1 cellular context compared by ENCODE assay signal in the genomic region with DNA sequence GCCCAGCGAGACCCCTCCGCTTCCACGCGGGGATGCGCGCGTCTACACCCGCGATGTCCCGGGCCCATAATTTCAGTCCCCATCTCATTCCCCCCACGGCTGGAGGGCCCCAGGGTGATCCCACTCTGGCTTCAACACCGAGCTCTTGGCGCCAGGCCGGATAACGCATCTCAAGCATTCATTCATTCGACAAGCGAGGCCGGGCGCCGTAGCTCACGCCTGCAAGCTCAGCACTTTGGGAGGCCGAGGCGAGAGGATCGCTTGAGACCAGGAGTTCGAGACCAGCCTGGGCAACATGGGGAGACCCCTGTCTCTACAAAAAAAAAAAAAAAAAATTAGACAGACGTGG.
TF ChIP-seq lines count a peak whose summit lies in the region.

No MANE protein-coding gene starts in this region.

TF ChIP-seq in K562, 482 proteins besides CTCF, POLR2A, EP300 and RAD21 (continued from another document and continues in another):
- TF ChIP-seq, protein P1, sequence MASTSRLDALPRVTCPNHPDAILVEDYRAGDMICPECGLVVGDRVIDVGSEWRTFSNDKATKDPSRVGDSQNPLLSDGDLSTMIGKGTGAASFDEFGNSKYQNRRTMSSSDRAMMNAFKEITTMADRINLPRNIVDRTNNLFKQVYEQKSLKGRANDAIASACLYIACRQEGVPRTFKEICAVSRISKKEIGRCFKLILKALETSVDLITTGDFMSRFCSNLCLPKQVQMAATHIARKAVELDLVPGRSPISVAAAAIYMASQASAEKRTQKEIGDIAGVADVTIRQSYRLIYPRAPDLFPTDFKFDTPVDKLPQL (IDR thresholded peaks at IDR 0.05; ENCODE audit: extremely low read depth, insufficient read length): no peak
- no peak for TF ChIP-seq ZNF175 (CRISPR knock-in tag; IDR thresholded peaks at IDR 0.05; ENCODE audit: low read depth)
- no peak for TF ChIP-seq GABPB1 (CRISPR knock-in tag; IDR thresholded peaks at IDR 0.05)
- TF ChIP-seq HSF4 (CRISPR knock-in tag; IDR thresholded peaks at IDR 0.05; ENCODE audit: borderline replicate concordance): no peak
- no peak for TF ChIP-seq TRIM25 (IDR thresholded peaks at IDR 0.05; ENCODE audit: borderline replicate concordance)
- no peak for TF ChIP-seq NEUROD1 (IDR thresholded peaks at IDR 0.05; ENCODE audit: borderline replicate concordance, low read depth, low read length, partially characterized antibody)
- TF ChIP-seq ZNF239 (CRISPR knock-in tag; IDR thresholded peaks at IDR 0.05): no peak
- TF ChIP-seq CREBBP (IDR thresholded peaks at IDR 0.05; ENCODE audit: low read depth, low read length): no peak
- no peak for TF ChIP-seq ZC3H8 (IDR thresholded peaks at IDR 0.05)
- no peak for TF ChIP-seq TSC22D4 (tag; IDR thresholded peaks at IDR 0.05)
- TF ChIP-seq, protein P2, sequence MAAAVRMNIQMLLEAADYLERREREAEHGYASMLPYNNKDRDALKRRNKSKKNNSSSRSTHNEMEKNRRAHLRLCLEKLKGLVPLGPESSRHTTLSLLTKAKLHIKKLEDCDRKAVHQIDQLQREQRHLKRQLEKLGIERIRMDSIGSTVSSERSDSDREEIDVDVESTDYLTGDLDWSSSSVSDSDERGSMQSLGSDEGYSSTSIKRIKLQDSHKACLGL (CRISPR knock-in tag; IDR thresholded peaks at IDR 0.05; ENCODE audit: borderline replicate concordance, poor library complexity, severe bottlenecking): no peak
- no peak for TF ChIP-seq TGIF2 (CRISPR knock-in tag; IDR thresholded peaks at IDR 0.05)
- TF ChIP-seq, protein P3, sequence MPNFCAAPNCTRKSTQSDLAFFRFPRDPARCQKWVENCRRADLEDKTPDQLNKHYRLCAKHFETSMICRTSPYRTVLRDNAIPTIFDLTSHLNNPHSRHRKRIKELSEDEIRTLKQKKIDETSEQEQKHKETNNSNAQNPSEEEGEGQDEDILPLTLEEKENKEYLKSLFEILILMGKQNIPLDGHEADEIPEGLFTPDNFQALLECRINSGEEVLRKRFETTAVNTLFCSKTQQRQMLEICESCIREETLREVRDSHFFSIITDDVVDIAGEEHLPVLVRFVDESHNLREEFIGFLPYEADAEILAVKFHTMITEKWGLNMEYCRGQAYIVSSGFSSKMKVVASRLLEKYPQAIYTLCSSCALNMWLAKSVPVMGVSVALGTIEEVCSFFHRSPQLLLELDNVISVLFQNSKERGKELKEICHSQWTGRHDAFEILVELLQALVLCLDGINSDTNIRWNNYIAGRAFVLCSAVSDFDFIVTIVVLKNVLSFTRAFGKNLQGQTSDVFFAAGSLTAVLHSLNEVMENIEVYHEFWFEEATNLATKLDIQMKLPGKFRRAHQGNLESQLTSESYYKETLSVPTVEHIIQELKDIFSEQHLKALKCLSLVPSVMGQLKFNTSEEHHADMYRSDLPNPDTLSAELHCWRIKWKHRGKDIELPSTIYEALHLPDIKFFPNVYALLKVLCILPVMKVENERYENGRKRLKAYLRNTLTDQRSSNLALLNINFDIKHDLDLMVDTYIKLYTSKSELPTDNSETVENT (CRISPR knock-in tag; IDR thresholded peaks at IDR 0.05): no peak
- TF ChIP-seq MBD1 (CRISPR knock-in tag; IDR thresholded peaks at IDR 0.05): peak; percentile 75
- no peak for TF ChIP-seq ZNF124 (CRISPR knock-in tag; IDR thresholded peaks at IDR 0.05)
- 0 out of 4 replicates have a peak, but pooled peaks of 1 of the 2 experiments have one; percentile 47 for TF ChIP-seq FOXA3 (CRISPR knock-in tag; conservative IDR thresholded peaks at IDR 0.05 in 1 of 2, IDR thresholded peaks at IDR 0.05 in 1 of 2)
- no peak for TF ChIP-seq MLX (CRISPR knock-in tag; conservative IDR thresholded peaks at IDR 0.05)
- no peak for TF ChIP-seq KDM5B (IDR thresholded peaks at IDR 0.05; ENCODE audit: insufficient replicate concordance, low read depth, low read length)
- no peak for TF ChIP-seq MEF2D (tag; conservative IDR thresholded peaks at IDR 0.05; ENCODE audit: low read depth)
- TF ChIP-seq PHB (CRISPR knock-in tag; IDR thresholded peaks at IDR 0.05): 0 out of 2 replicates have a peak, but pooled peaks have one; percentile 47
- TF ChIP-seq ILF3 (IDR thresholded peaks at IDR 0.05; ENCODE audit: borderline replicate concordance): no peak
- TF ChIP-seq ZNF12 (CRISPR knock-in tag; IDR thresholded peaks at IDR 0.05): 0 out of 2 replicates have a peak, but pooled peaks have one; percentile 22
- no peak for TF ChIP-seq EZH2 (IDR thresholded peaks at IDR 0.05; ENCODE audit: borderline replicate concordance, low read depth, low read length)
- no peak for TF ChIP-seq TCF7 (IDR thresholded peaks at IDR 0.05; ENCODE audit: borderline replicate concordance)
- TF ChIP-seq BACH1 (tag; IDR thresholded peaks at IDR 0.05): no peak
- TF ChIP-seq CHD2 (IDR thresholded peaks at IDR 0.05; ENCODE audit: low read depth, low read length): no peak
- no peak for TF ChIP-seq U2AF2 (optimal IDR thresholded peaks at IDR 0.05; ENCODE audit: low read depth, low read length)
- no peak for TF ChIP-seq KAT7 (CRISPR knock-in tag; IDR thresholded peaks at IDR 0.05; ENCODE audit: borderline replicate concordance)
- TF ChIP-seq ZNF316 (IDR thresholded peaks at IDR 0.05): peak; percentile 87
- TF ChIP-seq, protein P4, sequence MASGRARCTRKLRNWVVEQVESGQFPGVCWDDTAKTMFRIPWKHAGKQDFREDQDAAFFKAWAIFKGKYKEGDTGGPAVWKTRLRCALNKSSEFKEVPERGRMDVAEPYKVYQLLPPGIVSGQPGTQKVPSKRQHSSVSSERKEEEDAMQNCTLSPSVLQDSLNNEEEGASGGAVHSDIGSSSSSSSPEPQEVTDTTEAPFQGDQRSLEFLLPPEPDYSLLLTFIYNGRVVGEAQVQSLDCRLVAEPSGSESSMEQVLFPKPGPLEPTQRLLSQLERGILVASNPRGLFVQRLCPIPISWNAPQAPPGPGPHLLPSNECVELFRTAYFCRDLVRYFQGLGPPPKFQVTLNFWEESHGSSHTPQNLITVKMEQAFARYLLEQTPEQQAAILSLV (tag; IDR thresholded peaks at IDR 0.05): no peak
- TF ChIP-seq ZFX (CRISPR knock-in tag; IDR thresholded peaks at IDR 0.05): peak; percentile 68
- TF ChIP-seq FOXO4 (CRISPR knock-in tag; IDR thresholded peaks at IDR 0.05): no peak
- no peak for TF ChIP-seq ILK (tag; IDR thresholded peaks at IDR 0.05; ENCODE audit: borderline replicate concordance, low read depth)
- TF ChIP-seq ZBTB5 (IDR thresholded peaks at IDR 0.05): no peak
- TF ChIP-seq, protein P5, sequence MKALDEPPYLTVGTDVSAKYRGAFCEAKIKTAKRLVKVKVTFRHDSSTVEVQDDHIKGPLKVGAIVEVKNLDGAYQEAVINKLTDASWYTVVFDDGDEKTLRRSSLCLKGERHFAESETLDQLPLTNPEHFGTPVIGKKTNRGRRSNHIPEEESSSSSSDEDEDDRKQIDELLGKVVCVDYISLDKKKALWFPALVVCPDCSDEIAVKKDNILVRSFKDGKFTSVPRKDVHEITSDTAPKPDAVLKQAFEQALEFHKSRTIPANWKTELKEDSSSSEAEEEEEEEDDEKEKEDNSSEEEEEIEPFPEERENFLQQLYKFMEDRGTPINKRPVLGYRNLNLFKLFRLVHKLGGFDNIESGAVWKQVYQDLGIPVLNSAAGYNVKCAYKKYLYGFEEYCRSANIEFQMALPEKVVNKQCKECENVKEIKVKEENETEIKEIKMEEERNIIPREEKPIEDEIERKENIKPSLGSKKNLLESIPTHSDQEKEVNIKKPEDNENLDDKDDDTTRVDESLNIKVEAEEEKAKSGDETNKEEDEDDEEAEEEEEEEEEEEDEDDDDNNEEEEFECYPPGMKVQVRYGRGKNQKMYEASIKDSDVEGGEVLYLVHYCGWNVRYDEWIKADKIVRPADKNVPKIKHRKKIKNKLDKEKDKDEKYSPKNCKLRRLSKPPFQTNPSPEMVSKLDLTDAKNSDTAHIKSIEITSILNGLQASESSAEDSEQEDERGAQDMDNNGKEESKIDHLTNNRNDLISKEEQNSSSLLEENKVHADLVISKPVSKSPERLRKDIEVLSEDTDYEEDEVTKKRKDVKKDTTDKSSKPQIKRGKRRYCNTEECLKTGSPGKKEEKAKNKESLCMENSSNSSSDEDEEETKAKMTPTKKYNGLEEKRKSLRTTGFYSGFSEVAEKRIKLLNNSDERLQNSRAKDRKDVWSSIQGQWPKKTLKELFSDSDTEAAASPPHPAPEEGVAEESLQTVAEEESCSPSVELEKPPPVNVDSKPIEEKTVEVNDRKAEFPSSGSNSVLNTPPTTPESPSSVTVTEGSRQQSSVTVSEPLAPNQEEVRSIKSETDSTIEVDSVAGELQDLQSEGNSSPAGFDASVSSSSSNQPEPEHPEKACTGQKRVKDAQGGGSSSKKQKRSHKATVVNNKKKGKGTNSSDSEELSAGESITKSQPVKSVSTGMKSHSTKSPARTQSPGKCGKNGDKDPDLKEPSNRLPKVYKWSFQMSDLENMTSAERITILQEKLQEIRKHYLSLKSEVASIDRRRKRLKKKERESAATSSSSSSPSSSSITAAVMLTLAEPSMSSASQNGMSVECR (CRISPR knock-in tag; IDR thresholded peaks at IDR 0.05): no peak; the same call in 1 of the 2 replicates
- TF ChIP-seq E2F5 (CRISPR knock-in tag; IDR thresholded peaks at IDR 0.05): no peak
- no peak for TF ChIP-seq ZNF23 (CRISPR knock-in tag; IDR thresholded peaks at IDR 0.05)
- no peak for TF ChIP-seq NFE2 (IDR thresholded peaks at IDR 0.05; ENCODE audit: low read depth)
- peak; percentile 98 for TF ChIP-seq ZBTB33 (CRISPR knock-in tag; IDR thresholded peaks at IDR 0.05)
- no peak for TF ChIP-seq CBFB (CRISPR knock-in tag; IDR thresholded peaks at IDR 0.05)
